ENCODE assay signal across 8 cellular contexts in the genomic region with DNA sequence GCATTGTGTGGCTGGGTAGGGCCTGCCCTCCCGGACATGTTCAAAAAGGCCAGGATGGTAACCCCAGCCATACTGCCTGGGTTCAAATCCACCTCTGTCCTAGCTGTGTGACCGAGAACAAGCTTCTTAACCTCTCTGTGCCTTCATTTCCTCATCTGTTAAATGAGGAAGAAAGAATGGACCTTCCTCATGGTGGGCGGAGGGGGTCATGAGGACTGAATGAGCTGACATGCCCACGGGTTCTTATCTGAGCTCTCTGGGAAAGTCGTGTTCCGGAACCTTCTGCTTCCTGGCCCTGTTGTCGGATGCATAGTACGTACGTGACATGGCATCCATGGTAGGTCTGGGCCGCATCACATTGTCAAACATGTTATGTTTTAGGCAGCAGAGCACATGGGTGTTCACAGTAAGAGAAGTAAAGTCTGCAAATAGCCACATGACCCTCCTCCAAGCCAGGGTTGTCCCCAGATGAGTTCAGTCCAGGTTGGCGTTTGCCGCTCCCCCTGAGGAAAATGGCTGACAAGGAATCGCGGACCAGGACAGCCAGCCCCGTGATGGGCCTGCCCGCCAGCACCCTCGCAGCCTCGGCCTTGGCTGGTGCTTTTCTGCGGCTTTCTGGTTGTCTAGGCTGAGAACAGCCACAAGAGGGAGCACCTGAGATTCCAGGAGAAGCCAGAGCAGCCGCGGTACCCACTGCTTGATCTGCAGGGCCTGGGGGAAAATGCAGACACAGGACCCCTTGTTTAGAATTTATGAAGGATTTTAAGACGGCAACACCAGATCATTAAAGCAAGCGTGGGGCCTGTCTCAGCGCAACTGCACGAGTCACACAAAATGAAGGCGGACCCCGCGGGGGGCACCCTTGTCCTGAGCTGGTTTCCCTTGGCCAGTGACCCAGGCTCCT. TPM values are rescaled to one million over a fixed set of nuclear protein-coding genes. Genes with fewer than 3 reads are reported as not detected.
DNase-seq lines count a peak whose midpoint lies in the region; ATAC-seq and TF ChIP-seq lines count a peak whose summit lies in the region.

No MANE protein-coding gene starts in this region.

- intact Hi-C loops in dendritic cell treated with granulocyte-macrophage colony-stimulating factor and Interleukin-4, amounts not matched to agents 40 ng/mL and 50 ng/mL, for 4 days (cut with micrococcal nuclease) = no loop called here
- intact Hi-C loops in right lobe of liver (cut with DNase I) = loop anchor here in 1 of 2 donors (10.0 kb wide), 3 partner anchors 60 to 160 kb away; partner anchors contain the start of gene HSD17B14

- 37% methylated on average over 16 of the region's 28 CpGs for WGBS in right lobe of liver (ENCODE audit: insufficient coverage, low coverage, low lambda C conversion rate, missing lambda C conversion rate)

- H3K27me3 ChIP-seq in HAP-1 (ENCODE audit: low read depth) (no peaks in the 10 kb centered on the region), right lobe of liver (no peaks in the 10 kb centered on the region)

- peaks cover 15% of the 10 kb centered on the region for H3K4me1 Mint-ChIP-seq in dendritic cell treated with granulocyte-macrophage colony-stimulating factor and Interleukin-4, amounts not matched to agents 40 ng/mL and 50 ng/mL, for 4 days (ENCODE audit: low read depth)

- in situ Hi-C loops in HAP-1 (cut with MboI; ENCODE audit: low sequenced_read_pairs) = no loop called here

- H3K4me3 Mint-ChIP-seq in dendritic cell treated with granulocyte-macrophage colony-stimulating factor and Interleukin-4, amounts not matched to agents 40 ng/mL and 50 ng/mL, for 4 days = no peak overlapping the region

- DNase-seq in AG20443 (ENCODE audit: low spot score) (peak; percentile 94), HAP-1 (ENCODE audit: low spot score in 2 of 2) (peak; percentile 81 to 91), NCI-H748 (lab: John Stamatoyannopoulos, UW; ENCODE audit: unreplicated experiment) (peak; percentile 85), right lobe of liver (peak; percentile 77 to 81 (median 79))
- DNase-seq in activated CD4-positive, alpha-beta T cell treated with anti-CD3 and anti-CD28 coated beads, Interleukin-2, amount 50 U/mL, for 4 hours = peak; percentile 67 to 68
- DNase-seq in stimulated activated CD4-positive, alpha-beta T cell treated with anti-CD3 and anti-CD28 coated beads, TNF-alpha, amount 100 ng/mL, for 1 hour (ENCODE audit: low read depth in 3 of 3, low spot score in 1 of 3) = peak; percentile 26 to 52 (median 48)

- H3K36me3 ChIP-seq in HAP-1 (replicated peaks) (no peaks in the 10 kb centered on the region), right lobe of liver (no peaks in the 10 kb centered on the region)

- peaks cover 22% of the 10 kb centered on the region for H3K27me3 Mint-ChIP-seq in dendritic cell treated with granulocyte-macrophage colony-stimulating factor and Interleukin-4, amounts not matched to agents 40 ng/mL and 50 ng/mL, for 4 days

- no peak for TF ChIP-seq POLR2A in right lobe of liver (IDR thresholded peaks at IDR 0.05)

- peak overlapping the region; percentile 8 to 54 (median 43) for H3K27ac ChIP-seq in right lobe of liver

- peak; percentile 85 to 91 (median 87) for TF ChIP-seq CTCF in right lobe of liver (IDR thresholded peaks at IDR 0.05)

- no peak overlapping the region for H3K4me3 ChIP-seq in HAP-1
- H3K4me3 ChIP-seq in right lobe of liver = no peak overlapping the region

- H3K4me1 ChIP-seq in HAP-1 = peaks cover 2% of the 10 kb centered on the region; the same call in 1 of the 2 replicates
- H3K4me1 ChIP-seq in right lobe of liver = peaks cover 0 to 6% (median 3%) of the 10 kb centered on the region in 4 donors

- H3K9me3 ChIP-seq in HAP-1 (no peaks in the 10 kb centered on the region), right lobe of liver (no peaks in the 10 kb centered on the region)

- H3K27ac Mint-ChIP-seq in dendritic cell treated with granulocyte-macrophage colony-stimulating factor and Interleukin-4, amounts not matched to agents 40 ng/mL and 50 ng/mL, for 4 days = peak overlapping the region; percentile 69

- no peaks in the 10 kb centered on the region for H3K9me3 Mint-ChIP-seq in dendritic cell treated with granulocyte-macrophage colony-stimulating factor and Interleukin-4, amounts not matched to agents 40 ng/mL and 50 ng/mL, for 4 days

- no peaks in the 10 kb centered on the region for H3K36me3 Mint-ChIP-seq in dendritic cell treated with granulocyte-macrophage colony-stimulating factor and Interleukin-4, amounts not matched to agents 40 ng/mL and 50 ng/mL, for 4 days (ENCODE audit: low read depth)

- ATAC-seq in right lobe of liver = peak; percentile 83 to 94 (median 91)
- no peak for ATAC-seq in HG02884 (IDR thresholded peaks at IDR 0.05; ENCODE audit: unreplicated experiment)

RNA-seq across cellular contexts. Expression of gene NTN5, which starts 2.4 kb away (rescaled TPM):
- total RNA-seq in right lobe of liver = under 1 TPM in 2 of 6 experiments, not detected in 4; 0.11 to 0.32 TPM

RNA-seq across cellular contexts. Expression of gene FUT2, which starts 20.6 kb away (rescaled TPM):
- total RNA-seq in right lobe of liver = 1 to 10 TPM in 1 of 6 experiments, not detected in 5; 2.6 TPM

RNA-seq across cellular contexts. Expression of gene CA11, which starts 29.2 kb away (rescaled TPM):
- total RNA-seq in right lobe of liver = 1 to 10 TPM in 2 of 6 experiments, under 1 TPM in 4; 0.25 to 2.0 (median 0.54) TPM

RNA-seq across cellular contexts. Expression of gene DBP, which starts 38.0 kb away (rescaled TPM):
- 10 to 100 TPM in 2 of 6 experiments, 1 to 10 TPM in 4; 1.8 to 11.6 (median 3.3) TPM for total RNA-seq in right lobe of liver

RNA-seq across cellular contexts. Expression of gene MAMSTR, which starts 44.4 kb away (rescaled TPM):
- total RNA-seq in right lobe of liver = under 1 TPM in 5 of 6 experiments, not detected in 1; 0.22 to 0.37 (median 0.24) TPM
